In genomic region chr1:100786870-100787269, GRCh38 we compare ENCODE assay signal across 27 cellular contexts.
"Had no signal": no experiment of that assay in that cellular context is flagged by ENCODE, and none has a peak within 500 bp of the region (broad histone marks: within the 10 kb centered on the region; RNA-seq: fewer than 3 reads in every experiment).

No MANE protein-coding gene starts in this region.

- H3K27ac Mint-ChIP-seq: effector memory CD8-positive, alpha-beta T cell; naive thymus-derived CD8-positive, alpha-beta T cell; nephron progenitor cell; stimulated activated memory B cell treated with anti-CD40 and anti-IgM and Interleukin-4, amounts not matched to agents 10 μg/mL and 1 μg/mL and 100 μg/mL, for 72 hours had no signal

- DNase-seq: cortex of kidney; effector memory CD8-positive, alpha-beta T cell; esophagus squamous epithelium; foreskin melanocyte; glutamatergic neuron; heart right ventricle; hippocampal formation; kidney glomerular epithelial cell; left colon; left ventricle myocardium superior; lower lobe of right lung; naive thymus-derived CD8-positive, alpha-beta T cell; nephron progenitor cell; nucleus accumbens; right cardiac atrium; sigmoid colon; stimulated activated CD4-positive, alpha-beta T cell treated with anti-CD3 and anti-CD28 coated beads, Interleukin-4, amount 100 ng/mL, for 4 hours; stimulated activated naive CD8-positive, alpha-beta T cell treated with anti-CD3 and anti-CD28 coated beads, Interleukin-15, Interleukin-2, amounts not matched to agents 100 U/mL and 50 U/mL, for 24 hours; substantia nigra; upper lobe of right lung; uterus had no signal

- H3K9me3 ChIP-seq: esophagus squamous epithelium, lower lobe of right lung, prostate gland, thoracic aorta, upper lobe of right lung, uterus had no signal

- H3K4me3 ChIP-seq: esophagus squamous epithelium, heart right ventricle, lower lobe of right lung, prostate gland, sigmoid colon, thoracic aorta, tibial nerve, upper lobe of right lung, uterus had no signal

- H3K36me3 ChIP-seq: esophagus squamous epithelium, heart right ventricle, lower lobe of right lung, prostate gland, sigmoid colon, thoracic aorta, tibial nerve, upper lobe of right lung, uterus had no signal

- H3K4me1 ChIP-seq: esophagus squamous epithelium, lower lobe of right lung, prostate gland, sigmoid colon, tibial nerve, upper lobe of right lung, uterus had no signal

- H3K4me1 Mint-ChIP-seq: nephron progenitor cell; stimulated activated memory B cell treated with anti-CD40 and anti-IgM and Interleukin-4, amounts not matched to agents 10 μg/mL and 1 μg/mL and 100 μg/mL, for 72 hours had no signal

- H3K27ac ChIP-seq: esophagus squamous epithelium, lower lobe of right lung, prostate gland, sigmoid colon, thoracic aorta, tibial nerve, upper lobe of right lung, uterus had no signal

- FAIRE-seq: endometrium, islet of Langerhans had no signal

- H3K4me3 Mint-ChIP-seq: effector memory CD8-positive, alpha-beta T cell; naive thymus-derived CD8-positive, alpha-beta T cell; nephron progenitor cell; stimulated activated memory B cell treated with anti-CD40 and anti-IgM and Interleukin-4, amounts not matched to agents 10 μg/mL and 1 μg/mL and 100 μg/mL, for 72 hours had no signal

- H3K27me3 ChIP-seq: esophagus squamous epithelium, heart right ventricle, sigmoid colon, tibial nerve, upper lobe of right lung, uterus had no signal

- ATAC-seq: effector memory CD8-positive, alpha-beta T cell; heart right ventricle; left colon; left ventricle myocardium superior; lower lobe of right lung; naive thymus-derived CD8-positive, alpha-beta T cell; right cardiac atrium; stimulated activated memory B cell treated with anti-CD40 and anti-IgM and Interleukin-4, amounts not matched to agents 10 μg/mL and 1 μg/mL and 100 μg/mL, for 72 hours; stimulated activated naive CD8-positive, alpha-beta T cell treated with anti-CD3 and anti-CD28 coated beads, Interleukin-15, Interleukin-2, amounts not matched to agents 100 U/mL and 50 U/mL, for 24 hours; upper lobe of right lung had no signal
